ENCODE assay signal across 9 cellular contexts in the genomic region with DNA sequence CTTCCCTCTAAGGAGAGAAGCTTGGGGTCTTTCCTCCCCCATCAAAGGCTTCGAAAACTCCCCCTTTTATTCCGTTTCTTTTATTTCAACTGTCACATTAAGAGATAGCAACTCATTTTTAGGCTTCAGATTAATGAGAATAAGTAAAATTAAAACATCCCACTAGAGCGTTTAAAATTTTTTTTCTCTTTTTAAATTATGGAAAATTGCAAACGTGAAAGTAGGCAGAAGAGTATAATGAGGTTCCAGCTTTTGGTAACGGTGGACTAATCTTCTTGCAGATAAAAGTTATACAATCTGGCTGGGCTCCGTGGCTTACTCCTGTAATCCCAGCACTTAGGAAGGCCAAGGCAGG.
A peak's percentile ranks its signal among the peaks of the same experiment; 100 is the strongest.
DNase-seq lines count a peak whose midpoint lies in the region; ATAC-seq, FAIRE-seq and TF ChIP-seq lines count a peak whose summit lies in the region.
"Had no signal": no experiment of that assay in that cellular context is flagged by ENCODE, and none has a peak within 500 bp of the region (broad histone marks: within the 10 kb centered on the region; RNA-seq: fewer than 3 reads in every experiment).

No MANE protein-coding gene starts in this region.

- H3K27ac ChIP-seq in CD8-positive, alpha-beta T cell (ENCODE audit: low read depth, low read length): no peak overlapping the region
- no peak overlapping the region for H3K27ac ChIP-seq in OCI-LY3 (ENCODE audit: low read length)
- H3K27ac ChIP-seq in endothelial cell of umbilical vein (ENCODE audit: insufficient read depth, low read depth, low read length): no peak overlapping the region
- no peak overlapping the region for H3K27ac ChIP-seq in parathyroid adenoma
- H3K27ac ChIP-seq in transverse colon: no peak overlapping the region

- TF ChIP-seq POLR2A in endothelial cell of umbilical vein (IDR thresholded peaks at IDR 0.05; ENCODE audit: low read depth, low read length): no peak
- TF ChIP-seq POLR2A in transverse colon (IDR thresholded peaks at IDR 0.05): no peak

- H4K20me1 ChIP-seq in OCI-LY3 (ENCODE audit: insufficient read depth, low read length) (no peaks in the 10 kb centered on the region), endothelial cell of umbilical vein (replicated peaks; ENCODE audit: control insufficient read depth, extremely low read depth, insufficient read depth, low read length) (no peaks in the 10 kb centered on the region)

- H3K9ac ChIP-seq in OCI-LY3 (ENCODE audit: low read length) (no peak overlapping the region), endothelial cell of umbilical vein (replicated peaks; ENCODE audit: extremely low read depth, insufficient read depth, low read length) (no peak overlapping the region), parathyroid adenoma (no peak overlapping the region)

- no peak for ATAC-seq in CD8-positive, alpha-beta T cell
- ATAC-seq in GM21447 (IDR thresholded peaks at IDR 0.05; ENCODE audit: unreplicated experiment) (no peak), GM21526 (IDR thresholded peaks at IDR 0.05; ENCODE audit: low FRiP score, unreplicated experiment) (no peak), GM18502 (IDR thresholded peaks at IDR 0.05; ENCODE audit: poor library complexity, unreplicated experiment) (no peak)

- CTCF ChIA-PET in CD8-positive, alpha-beta T cell (lab: Charles Lee): interaction anchor here (0.7 to 3.0 kb wide), 18 partner anchors 9 to 552 kb away, joined by 3 to 19 read pairs (median 4); a partner anchor contains a TSS
- CTCF ChIA-PET in endothelial cell of umbilical vein (lab: Charles Lee): interaction anchor here (0.6 to 3.5 kb wide), 49 partner anchors 9 to 596 kb away, joined by 3 to 93 read pairs (median 4); a partner anchor contains a TSS

- H3K27me3 ChIP-seq in CD8-positive, alpha-beta T cell (ENCODE audit: insufficient read depth, low read length): peaks cover 5% of the 10 kb centered on the region
- no peaks in the 10 kb centered on the region for H3K27me3 ChIP-seq in OCI-LY3 (ENCODE audit: low read depth, low read length)
- peaks cover 0 to 8% of the 10 kb centered on the region in 2 experiments for H3K27me3 ChIP-seq in endothelial cell of umbilical vein (ENCODE audit: control insufficient read depth in 2 of 2, insufficient read depth in 2 of 2, low read length in 2 of 2)
- no peaks in the 10 kb centered on the region for H3K27me3 ChIP-seq in parathyroid adenoma (ENCODE audit: control insufficient read depth, insufficient read depth, low read length)
- H3K27me3 ChIP-seq in transverse colon: peaks cover 5% of the 10 kb centered on the region

- 0 to 19% methylated on average over 2 to 6 of the region's 6 CpGs for WGBS in transverse colon (ENCODE audit: low coverage in 1 of 2), 2 donors

- peak; percentile 54 for FAIRE-seq in endothelial cell of umbilical vein (lab: Jason Lieb, UNC)

- H3K4me1 ChIP-seq in CD8-positive, alpha-beta T cell (ENCODE audit: insufficient read depth, low read length): no peaks in the 10 kb centered on the region
- H3K4me1 ChIP-seq in OCI-LY3 (ENCODE audit: low read length): no peaks in the 10 kb centered on the region
- H3K4me1 ChIP-seq in endothelial cell of umbilical vein (ENCODE audit: control insufficient read depth, extremely low read depth, insufficient read depth, low read length): peaks cover 3% of the 10 kb centered on the region
- H3K4me1 ChIP-seq in parathyroid adenoma: no peaks in the 10 kb centered on the region
- peaks cover 3 to 5% (median 4%) of the 10 kb centered on the region in 4 donors for H3K4me1 ChIP-seq in transverse colon

- H3K4me3 Mint-ChIP-seq in CD8-positive, alpha-beta T cell: peak overlapping the region; percentile 86

- TF ChIP-seq CTCF in CD8-positive, alpha-beta T cell (IDR thresholded peaks at IDR 0.05): peak; percentile 53
- TF ChIP-seq CTCF in OCI-LY3 (IDR thresholded peaks at IDR 0.05; ENCODE audit: low read depth, low read length): no peak
- TF ChIP-seq CTCF in endothelial cell of umbilical vein (IDR thresholded peaks at IDR 0.05; ENCODE audit: extremely low read depth in 1 of 2, insufficient read depth in 1 of 2, low read depth in 1 of 2, low read length in 2 of 2): no peak
- TF ChIP-seq CTCF in parathyroid adenoma (IDR thresholded peaks at IDR 0.05): no peak
- TF ChIP-seq CTCF in transverse colon (IDR thresholded peaks at IDR 0.05): peak in 2 of 5 experiments; percentile 1 to 12

- no peaks in the 10 kb centered on the region for H3K9me3 ChIP-seq in CD8-positive, alpha-beta T cell (ENCODE audit: low read length)
- H3K9me3 ChIP-seq in OCI-LY3 (ENCODE audit: insufficient read depth, low read length) (no peaks in the 10 kb centered on the region), endothelial cell of umbilical vein (replicated peaks; ENCODE audit: control insufficient read depth, insufficient read depth, low read length) (no peaks in the 10 kb centered on the region), parathyroid adenoma (ENCODE audit: control insufficient read depth, low read length) (no peaks in the 10 kb centered on the region), transverse colon (no peaks in the 10 kb centered on the region)

- BruUV-seq in endothelial cell of umbilical vein (replicated peaks; lab: Mats Ljungman, UMichigan): no TSS peak

- dilution Hi-C loops in endothelial cell of umbilical vein (cut with MboI; ENCODE audit: extremely low pct_ligation_motif_present, low sequenced_read_pairs): no loop called here

- H3K4me1 Mint-ChIP-seq in CD8-positive, alpha-beta T cell (ENCODE audit: low read depth): no peaks in the 10 kb centered on the region

- H3K36me3 Mint-ChIP-seq in CD8-positive, alpha-beta T cell: no peaks in the 10 kb centered on the region

- H3K36me3 ChIP-seq in CD8-positive, alpha-beta T cell (ENCODE audit: insufficient read depth, low read length): no peaks in the 10 kb centered on the region
- H3K36me3 ChIP-seq in OCI-LY3 (replicated peaks; ENCODE audit: low read depth, low read length): no peaks in the 10 kb centered on the region
- H3K36me3 ChIP-seq in endothelial cell of umbilical vein (ENCODE audit: control insufficient read depth in 2 of 2, extremely low read depth in 1 of 2, insufficient read depth in 2 of 2, low read length in 2 of 2): no peaks in the 10 kb centered on the region
- H3K36me3 ChIP-seq in parathyroid adenoma (ENCODE audit: control insufficient read depth, insufficient read depth, low read length): no peaks in the 10 kb centered on the region
- H3K36me3 ChIP-seq in transverse colon: no peaks in the 10 kb centered on the region

- no peak for DNase-seq in CD8-positive, alpha-beta T cell
- DNase-seq in endothelial cell of umbilical vein (ENCODE audit: low read depth, low spot score) (no peak), transverse colon (no peak)
- DNase-seq: GDM1 had no signal

- peak overlapping the region; percentile 48; the same call in 1 of the 2 replicates for H3K4me2 ChIP-seq in OCI-LY3 (ENCODE audit: low read length)
- H3K4me2 ChIP-seq in endothelial cell of umbilical vein (ENCODE audit: insufficient read depth, low read length): peak overlapping the region; percentile 90
- peak overlapping the region; percentile 96 for H3K4me2 ChIP-seq in parathyroid adenoma (ENCODE audit: low read length)

- peak overlapping the region; percentile 49; the same call in 1 of the 2 replicates for H2AFZ ChIP-seq in OCI-LY3 (ENCODE audit: low read depth, low read length)
- no peak overlapping the region for H2AFZ ChIP-seq in endothelial cell of umbilical vein (ENCODE audit: low read depth, low read length)
- H2AFZ ChIP-seq in parathyroid adenoma: peak overlapping the region; percentile 91

- TF ChIP-seq EP300 in transverse colon (IDR thresholded peaks at IDR 0.05; ENCODE audit: low read depth): no peak

- peaks cover 20% of the 10 kb centered on the region for H3K27me3 Mint-ChIP-seq in CD8-positive, alpha-beta T cell (ENCODE audit: low read depth)

- H3K27ac Mint-ChIP-seq in CD8-positive, alpha-beta T cell: no peak overlapping the region

- H3K79me2 ChIP-seq in OCI-LY3 (ENCODE audit: low read length) (no peaks in the 10 kb centered on the region), endothelial cell of umbilical vein (ENCODE audit: control insufficient read depth, insufficient read depth, low read length) (no peaks in the 10 kb centered on the region), parathyroid adenoma (no peaks in the 10 kb centered on the region)

- intact Hi-C loops in CD8-positive, alpha-beta T cell (cut with DNase I, micrococcal nuclease): loop anchor here (1.0 to 10.0 kb wide), 8 partner anchors 22 to 719 kb away; a partner anchor contains a TSS
- intact Hi-C loops in endothelial cell of umbilical vein (cut with micrococcal nuclease): loop anchor here (1.0 to 10.0 kb wide), 6 partner anchors 21 to 716 kb away; no protein-coding TSS in a partner anchor
- intact Hi-C loops in transverse colon (cut with DNase I; ENCODE audit: low total_unique reads): loop anchor here (10.0 kb wide), 1 partner anchor 566 kb away; no protein-coding TSS in a partner anchor

- POLR2A ChIA-PET in CD8-positive, alpha-beta T cell (lab: Charles Lee): interaction anchor here (0.9 kb wide), 1 partner anchor 22 kb away, joined by 5 read pairs; a partner anchor contains a TSS
- POLR2A ChIA-PET in endothelial cell of umbilical vein (lab: Charles Lee): no interaction called here

- peak overlapping the region; percentile 70 for H3K4me3 ChIP-seq in CD8-positive, alpha-beta T cell (ENCODE audit: low read depth, low read length)
- H3K4me3 ChIP-seq in OCI-LY3 (ENCODE audit: low read length): no peak overlapping the region
- H3K4me3 ChIP-seq in endothelial cell of umbilical vein (replicated peaks in 1 of 3; ENCODE audit: insufficient read depth in 1 of 3, low read depth in 1 of 3, low read length in 3 of 3): no peak overlapping the region
- peak overlapping the region; percentile 73 for H3K4me3 ChIP-seq in parathyroid adenoma (ENCODE audit: low read depth, low read length)
- peak overlapping the region in 1 of 4 donors; percentile 61 for H3K4me3 ChIP-seq in transverse colon

- H3K9me1 ChIP-seq in endothelial cell of umbilical vein (replicated peaks; ENCODE audit: control insufficient read depth, extremely low read depth, insufficient read depth, low read length): no peaks in the 10 kb centered on the region

- no peaks in the 10 kb centered on the region for H3K9me3 Mint-ChIP-seq in CD8-positive, alpha-beta T cell

- in situ Hi-C loops in transverse colon (cut with MboI; ENCODE audit: low pct_ligation_motif_present in 1 of 4, low pct_unique_long_range_greater_than_20kb in 1 of 4, low sequenced_read_pairs in 3 of 4): loop anchor here (5.0 to 25.0 kb wide), 3 partner anchors 193 to 563 kb away; a partner anchor contains a TSS

TF ChIP-seq in endothelial cell of umbilical vein, 7 proteins besides CTCF, POLR2A, EP300 and RAD21 (continues in another document):
- no peak for TF ChIP-seq JUN (IDR thresholded peaks at IDR 0.05; ENCODE audit: borderline replicate concordance, insufficient read depth, insufficient read length, low read depth)
- TF ChIP-seq GATA2 (IDR thresholded peaks at IDR 0.05; ENCODE audit: insufficient read depth, insufficient read length, low read depth, low read length): no peak
- no peak for TF ChIP-seq FOS (IDR thresholded peaks at IDR 0.05; ENCODE audit: borderline replicate concordance, insufficient read depth, low read length)
- TF ChIP-seq POLR2AphosphoS5 (IDR thresholded peaks at IDR 0.05; ENCODE audit: insufficient read depth, low read depth, low read length): no peak
- TF ChIP-seq MYC (IDR thresholded peaks at IDR 0.05; ENCODE audit: low read depth, low read length): no peak

Comparison
In these comparisons a context has a peak if more than half of its experiments do, and no peak if none do; other contexts are left out.
1. H3K4me3 ChIP-seq: peak in CD8-positive, alpha-beta T cell (single experiment) and parathyroid adenoma (single experiment); none in OCI-LY3 (single experiment) and endothelial cell of umbilical vein (0 of 3).
2. Peak in every context shown above with its lines, with median percentiles within 50 percentile points of each other: H3K4me2 ChIP-seq.